Comparison of ENCODE assay signal across 8 cellular contexts in the genomic region with DNA sequence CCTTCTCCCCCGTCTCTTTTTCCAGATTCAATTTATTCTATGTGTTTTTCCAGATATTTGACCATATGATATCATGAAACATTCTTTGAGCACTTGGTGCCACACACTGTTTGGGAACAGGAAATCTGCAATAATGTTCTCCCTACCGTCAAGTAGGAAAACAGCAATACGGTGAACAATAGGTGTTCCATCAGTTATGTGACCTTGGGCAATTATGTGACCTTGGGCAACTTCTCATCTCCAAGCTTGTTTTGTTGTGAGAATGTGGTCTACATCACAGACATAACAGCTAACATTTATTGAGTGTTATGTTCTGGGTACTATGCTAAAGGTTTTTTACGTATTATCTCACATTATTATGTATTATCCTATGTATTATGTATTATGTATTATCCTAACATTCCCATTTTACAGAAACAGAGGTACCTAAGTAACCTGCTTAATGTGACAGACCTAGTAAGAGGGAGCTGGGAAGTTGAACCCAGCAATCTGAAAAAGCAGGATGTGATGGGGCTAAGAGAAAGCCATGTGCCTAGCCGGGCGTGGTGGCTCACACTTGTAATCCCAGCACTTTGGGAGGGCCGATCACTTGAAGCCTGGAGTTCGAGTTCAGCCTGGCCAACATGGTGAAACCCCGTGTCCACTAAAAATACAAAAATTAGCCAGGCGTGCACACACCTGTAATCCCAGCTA. TPM values are rescaled to one million over a fixed set of nuclear protein-coding genes. Genes with fewer than 3 reads are reported as not detected.
DNase-seq lines count a peak whose midpoint lies in the region; ATAC-seq and TF ChIP-seq lines count a peak whose summit lies in the region.

No MANE protein-coding gene starts in this region.

- peaks cover 35 to 57% (median 54%) of the 10 kb centered on the region in 3 donors for H3K4me1 Mint-ChIP-seq in CD8-positive, alpha-beta memory T cell

- no peaks in the 10 kb centered on the region for H3K27me3 Mint-ChIP-seq in CD8-positive, alpha-beta memory T cell

- no peaks in the 10 kb centered on the region for H3K36me3 ChIP-seq in CD8-positive, alpha-beta memory T cell (ENCODE audit: insufficient read depth, low read length)
- H3K36me3 ChIP-seq in MG63 (peaks cover 6% of the 10 kb centered on the region), ectodermal cell (ENCODE audit: control insufficient read depth, insufficient read depth, low read length) (no peaks in the 10 kb centered on the region), neutrophil (no peaks in the 10 kb centered on the region)

- no peaks in the 10 kb centered on the region for H3K27me3 ChIP-seq in CD8-positive, alpha-beta memory T cell (ENCODE audit: insufficient read depth, low read length, poor library complexity, severe bottlenecking)
- H3K27me3 ChIP-seq in MG63 (no peaks in the 10 kb centered on the region), ectodermal cell (ENCODE audit: control insufficient read depth, insufficient read depth, low read length, poor library complexity, severe bottlenecking) (no peaks in the 10 kb centered on the region), neutrophil (no peaks in the 10 kb centered on the region)

- peak overlapping the region; percentile 6 for H3K27ac ChIP-seq in CD8-positive, alpha-beta memory T cell (ENCODE audit: low read depth, low read length)
- H3K27ac ChIP-seq in ectodermal cell (ENCODE audit: insufficient read depth, low read depth, low read length, poor library complexity, severe bottlenecking) (no peak overlapping the region), neutrophil (peak overlapping the region; percentile 97)

- H3K4me3 Mint-ChIP-seq in CD8-positive, alpha-beta memory T cell, result peak overlapping the region; percentile 72 to 98 (median 97)

- H3K9me3 Mint-ChIP-seq in CD8-positive, alpha-beta memory T cell, result no peaks in the 10 kb centered on the region

- TF ChIP-seq CTCF in neutrophil (IDR thresholded peaks at IDR 0.05) (no peak), GM10248 (IDR thresholded peaks at IDR 0.05; ENCODE audit: control extremely low read depth, extremely low read depth, low read depth, missing control alignments) (no peak)

- POLR2A ChIA-PET in CD8-positive, alpha-beta memory T cell (lab: Charles Lee), result interaction anchor here (1.0 kb wide), 1 partner anchor 64 kb away, joined by 4 read pairs; a partner anchor contains a TSS
- POLR2A ChIA-PET in GM10248 (lab: Yijun Ruan, JAX), result no interaction called here

- peaks cover 36% of the 10 kb centered on the region for H3K4me1 ChIP-seq in CD8-positive, alpha-beta memory T cell (ENCODE audit: insufficient read depth, low read length)
- no peaks in the 10 kb centered on the region for H3K4me1 ChIP-seq in ectodermal cell (ENCODE audit: control insufficient read depth, insufficient read depth, low read length)
- H3K4me1 ChIP-seq in neutrophil (ENCODE audit: control insufficient read depth in 1 of 2, insufficient read depth in 1 of 2, low read depth in 1 of 2, low read length in 1 of 2), result peaks cover 52 to 53% of the 10 kb centered on the region in 2 experiments

- CTCF ChIA-PET in CD8-positive, alpha-beta memory T cell (lab: Charles Lee), result interaction anchor here (5.2 to 7.1 kb wide), 2 partner anchors 169 to 175 kb away, joined by 55 to 72 read pairs; no protein-coding TSS in a partner anchor
- CTCF ChIA-PET in GM10248 (lab: Yijun Ruan, JAX), result interaction anchor here (1.4 to 5.5 kb wide), 4 partner anchors 39 to 267 kb away, joined by 3 to 102 read pairs (median 8); no protein-coding TSS in a partner anchor

- no peaks in the 10 kb centered on the region for H3K9me3 ChIP-seq in CD8-positive, alpha-beta memory T cell (ENCODE audit: low read length)
- H3K9me3 ChIP-seq in MG63 (no peaks in the 10 kb centered on the region), ectodermal cell (ENCODE audit: control insufficient read depth, low read length) (no peaks in the 10 kb centered on the region), neutrophil (no peaks in the 10 kb centered on the region)

- H3K4me3 ChIP-seq in CD8-positive, alpha-beta memory T cell (ENCODE audit: low read length), result peak overlapping the region; percentile 4
- H3K4me3 ChIP-seq in MG63 (peak overlapping the region; percentile 89), ectodermal cell (ENCODE audit: insufficient read depth, low read depth, low read length) (peak overlapping the region; percentile 76), neutrophil (ENCODE audit: low read depth in 1 of 2, low read length in 1 of 2) (peak overlapping the region; percentile 57 to 83)

- H3K36me3 Mint-ChIP-seq in CD8-positive, alpha-beta memory T cell, result peaks cover 0 to 29% (median 5%) of the 10 kb centered on the region in 3 donors

- 91 to 94% methylated on average over 9 of the region's 10 CpGs for WGBS in ectodermal cell, 2 experiments

- ATAC-seq in HG02870 (IDR thresholded peaks at IDR 0.05; ENCODE audit: unreplicated experiment) (no peak), HG02981 (IDR thresholded peaks at IDR 0.05; ENCODE audit: unreplicated experiment) (no peak)

- H3K27ac Mint-ChIP-seq in CD8-positive, alpha-beta memory T cell, result peak overlapping the region; percentile 84 to 99 (median 97)

- no peak for DNase-seq in CD8-positive, alpha-beta memory T cell
- DNase-seq in MG63, result no peak
- no peak for DNase-seq in GM10248 (ENCODE audit: extremely low spot score)
- DNase-seq in midbrain (lab: John Stamatoyannopoulos, UW), result no peak

RNA-seq across cellular contexts. Expression of a gene that starts 1.2 kb away (rescaled TPM):
- total RNA-seq in CD8-positive, alpha-beta memory T cell, result 10 to 100 TPM; 72.2 to 74.0 TPM
- polyA plus RNA-seq in CD8-positive, alpha-beta memory T cell, result 18.0 TPM
- total RNA-seq in MG63 (2014; rRNA removed; shearing (Covaris generic); ENCODE audit: low replicate concordance), result 19.7 and 67.7 TPM in 2 replicates
- polyA plus RNA-seq in ectodermal cell (2013, experiment 1 of 4), result 122 TPM
- polyA plus RNA-seq in ectodermal cell (2013, experiment 2 of 4), result 140 TPM
- polyA plus RNA-seq in ectodermal cell (2013, experiment 3 of 4), result 77.8 TPM
- 93.7 TPM for polyA plus RNA-seq in ectodermal cell (2013, experiment 4 of 4)

RNA-seq across cellular contexts. Expression of a gene that starts 48.4 kb away (rescaled TPM):
- 100 to 1,000 TPM; 178 TPM for total RNA-seq in CD8-positive, alpha-beta memory T cell
- 321 TPM for polyA plus RNA-seq in CD8-positive, alpha-beta memory T cell
- 125 and 134 TPM in 2 replicates for total RNA-seq in MG63 (2014; rRNA removed; shearing (Covaris generic); ENCODE audit: low replicate concordance)
- polyA plus RNA-seq in ectodermal cell (2013, experiment 1 of 4), result 153 TPM
- polyA plus RNA-seq in ectodermal cell (2013, experiment 2 of 4), result 148 TPM
- 89.7 TPM for polyA plus RNA-seq in ectodermal cell (2013, experiment 3 of 4)
- polyA plus RNA-seq in ectodermal cell (2013, experiment 4 of 4), result 125 TPM

RNA-seq across cellular contexts. Expression of a gene that starts 58.6 kb away (rescaled TPM):
- total RNA-seq in CD8-positive, alpha-beta memory T cell, result 1 to 10 TPM in 1 of 2 experiments, under 1 TPM in 1; 0.81 to 2.2 TPM
- polyA plus RNA-seq in CD8-positive, alpha-beta memory T cell, result 1.1 TPM
- 0.99 TPM in 1 of 2 replicates, not detected in the other for total RNA-seq in MG63 (2014; rRNA removed; shearing (Covaris generic); ENCODE audit: low replicate concordance)
- 1.7 TPM for polyA plus RNA-seq in ectodermal cell (2013, experiment 1 of 4)
- polyA plus RNA-seq in ectodermal cell (2013, experiment 2 of 4), result 2.8 TPM
- 1.2 TPM for polyA plus RNA-seq in ectodermal cell (2013, experiment 3 of 4)
- polyA plus RNA-seq in ectodermal cell (2013, experiment 4 of 4), result 2.7 TPM

Comparison
In these comparisons a context has a peak if more than half of its experiments do, and no peak if none do; other contexts are left out.
1. H3K4me3 ChIP-seq: peak in every context shown above with its lines; median percentile 89 in MG63; 76 in ectodermal cell; 70 in neutrophil; 4 in CD8-positive, alpha-beta memory T cell.